Comparison of ENCODE assay signal across 19 cellular contexts in the genomic region with DNA sequence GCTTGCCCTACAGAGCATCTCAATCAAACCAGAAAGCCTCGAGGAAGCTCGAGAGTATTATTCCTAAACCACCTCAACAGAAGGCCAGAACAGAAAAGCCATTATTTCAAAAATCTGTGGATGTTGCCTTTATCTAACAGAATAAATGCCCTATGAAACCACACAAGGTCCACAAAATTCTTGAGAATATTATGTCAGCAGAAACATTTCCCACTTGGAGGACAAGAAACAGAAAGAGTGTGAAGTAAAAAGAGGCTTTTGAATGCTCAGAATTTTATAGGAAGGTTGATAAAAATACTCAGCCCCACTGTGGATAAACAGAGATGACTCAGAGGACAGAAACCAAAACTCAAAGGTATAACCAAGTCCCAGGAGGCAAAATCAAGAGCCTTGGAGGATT.
DNase-seq lines count a peak whose midpoint lies in the region.
"Had no signal": no experiment of that assay in that cellular context is flagged by ENCODE, and none has a peak within 500 bp of the region (broad histone marks: within the 10 kb centered on the region; RNA-seq: fewer than 3 reads in every experiment).

No MANE protein-coding gene starts in this region.

- peak; percentile 64 for DNase-seq in HS-27A (ENCODE audit: low read depth)
- DNase-seq in SK-MEL-5 (ENCODE audit: low read depth, low spot score) = peak; percentile 15
- DNase-seq in epidermal melanocyte (ENCODE audit: insufficient read length, low spot score) = peak; percentile 27
- no peak for DNase-seq in posterior vena cava (ENCODE audit: low spot score)
- no peak for DNase-seq in 8988T
- no peak for DNase-seq in COLO668 (lab: John Stamatoyannopoulos, UW; ENCODE audit: unreplicated experiment)
- no peak for DNase-seq in activated naive CD4-positive, alpha-beta T cell treated with anti-CD3 and anti-CD28 coated beads for 36 hours
- DNase-seq: Calu3; CD4-positive, alpha-beta memory T cell; DMS153; GDM1; Kasumi-1; MG63; NCI-H1436; NCI-H187 treated with DMSO at 0.1 percent for 48 hours; NCI-H510A; PC-9; SHP77 treated with DMSO at 0.1 percent for 48 hours; T-cell had no signal

- CTCF ChIA-PET in activated naive CD4-positive, alpha-beta T cell treated with anti-CD3 and anti-CD28 coated beads for 36 hours (lab: Charles Lee) = interaction anchor here (0.5 kb wide), 1 partner anchor 102 kb away, joined by 4 read pairs; no protein-coding TSS in a partner anchor

- H3K36me3 Mint-ChIP-seq in activated naive CD4-positive, alpha-beta T cell treated with anti-CD3 and anti-CD28 coated beads for 36 hours (ENCODE audit: low read depth) = no peaks in the 10 kb centered on the region
- H3K36me3 Mint-ChIP-seq: CD4-positive, alpha-beta memory T cell; T-cell had no signal

- no peak overlapping the region for H3K27ac Mint-ChIP-seq in activated naive CD4-positive, alpha-beta T cell treated with anti-CD3 and anti-CD28 coated beads for 36 hours
- H3K27ac Mint-ChIP-seq: CD4-positive, alpha-beta memory T cell; T-cell had no signal

- H3K4me3 Mint-ChIP-seq in activated naive CD4-positive, alpha-beta T cell treated with anti-CD3 and anti-CD28 coated beads for 36 hours = no peak overlapping the region
- H3K4me3 Mint-ChIP-seq: CD4-positive, alpha-beta memory T cell; T-cell had no signal

- in situ Hi-C loops in SK-MEL-5 (cut with HindIII; ENCODE audit: low pct_unique_long_range_greater_than_20kb, low sequenced_read_pairs) = no loop called here

- no peaks in the 10 kb centered on the region for H3K4me1 Mint-ChIP-seq in activated naive CD4-positive, alpha-beta T cell treated with anti-CD3 and anti-CD28 coated beads for 36 hours (ENCODE audit: low read depth)
- H3K4me1 Mint-ChIP-seq: CD4-positive, alpha-beta memory T cell; T-cell had no signal

- H3K9me3 Mint-ChIP-seq in activated naive CD4-positive, alpha-beta T cell treated with anti-CD3 and anti-CD28 coated beads for 36 hours = peaks cover 11% of the 10 kb centered on the region

- intact Hi-C loops in posterior vena cava (cut with DNase I) = no loop called here
- intact Hi-C loops in activated naive CD4-positive, alpha-beta T cell treated with anti-CD3 and anti-CD28 coated beads for 36 hours (cut with micrococcal nuclease) = no loop called here

- H3K27me3 Mint-ChIP-seq in activated naive CD4-positive, alpha-beta T cell treated with anti-CD3 and anti-CD28 coated beads for 36 hours (ENCODE audit: low read depth) = no peaks in the 10 kb centered on the region
- H3K27me3 Mint-ChIP-seq: CD4-positive, alpha-beta memory T cell; T-cell had no signal

Comparison
In these comparisons a context has a peak if more than half of its experiments do, and no peak if none do; other contexts are left out.
1. DNase-seq: peak in HS-27A (single experiment), SK-MEL-5 (single experiment) and epidermal melanocyte (single experiment); none in posterior vena cava (single experiment), 8988T (single experiment), COLO668 (single experiment) and activated naive CD4-positive, alpha-beta T cell treated with anti-CD3 and anti-CD28 coated beads for 36 hours (single experiment).